In the genomic region with DNA sequence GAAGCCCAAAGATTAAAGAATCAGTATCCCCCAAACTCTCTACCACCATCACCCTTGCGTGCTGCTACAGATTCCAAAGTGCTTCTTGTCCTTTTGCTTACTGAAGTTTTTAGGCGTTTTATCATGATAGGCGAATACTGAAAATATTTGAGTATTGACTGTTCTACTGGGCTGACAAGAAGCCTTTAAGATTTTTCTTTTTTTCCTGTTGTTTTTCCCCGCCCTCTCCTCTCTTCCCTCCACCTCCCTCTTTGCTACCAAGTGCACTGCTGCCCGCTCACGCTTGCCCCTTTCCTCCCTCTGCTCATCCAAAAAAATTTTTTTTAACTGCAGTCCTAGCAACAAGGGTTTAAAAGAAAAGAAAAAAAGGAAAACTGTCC, we compare ENCODE assay signal across 1 cellular context.
TF ChIP-seq lines count a peak whose summit lies in the region.

No MANE protein-coding gene starts in this region.

TF ChIP-seq in GM12878, 131 proteins besides CTCF, POLR2A, EP300 and RAD21:
- TF ChIP-seq ZBED1 (IDR thresholded peaks at IDR 0.05; ENCODE audit: borderline replicate concordance) (0 out of 2 replicates have a peak, but pooled peaks have one; percentile 0), PML (IDR thresholded peaks at IDR 0.05; ENCODE audit: low read length) (no peak)
